Comparison of ENCODE assay signal across 1 cellular context in genomic region chr19:34136127-34136526, GRCh38.
TF ChIP-seq lines count a peak whose summit lies in the region.

No MANE protein-coding gene starts in this region.

TF ChIP-seq in A549, 52 proteins besides CTCF, POLR2A, EP300 and RAD21 (continued from another document):
- TF ChIP-seq EHF (CRISPR knock-in tag; IDR thresholded peaks at IDR 0.05), result no peak
- no peak for TF ChIP-seq BHLHE40 (IDR thresholded peaks at IDR 0.05; ENCODE audit: low read depth, low read length)
- TF ChIP-seq, protein P1, sequence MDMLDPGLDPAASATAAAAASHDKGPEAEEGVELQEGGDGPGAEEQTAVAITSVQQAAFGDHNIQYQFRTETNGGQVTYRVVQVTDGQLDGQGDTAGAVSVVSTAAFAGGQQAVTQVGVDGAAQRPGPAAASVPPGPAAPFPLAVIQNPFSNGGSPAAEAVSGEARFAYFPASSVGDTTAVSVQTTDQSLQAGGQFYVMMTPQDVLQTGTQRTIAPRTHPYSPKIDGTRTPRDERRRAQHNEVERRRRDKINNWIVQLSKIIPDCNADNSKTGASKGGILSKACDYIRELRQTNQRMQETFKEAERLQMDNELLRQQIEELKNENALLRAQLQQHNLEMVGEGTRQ (IDR thresholded peaks at IDR 0.05), result no peak
- TF ChIP-seq HOXA7 (CRISPR knock-in tag; IDR thresholded peaks at IDR 0.05), result no peak
- TF ChIP-seq, protein P2, sequence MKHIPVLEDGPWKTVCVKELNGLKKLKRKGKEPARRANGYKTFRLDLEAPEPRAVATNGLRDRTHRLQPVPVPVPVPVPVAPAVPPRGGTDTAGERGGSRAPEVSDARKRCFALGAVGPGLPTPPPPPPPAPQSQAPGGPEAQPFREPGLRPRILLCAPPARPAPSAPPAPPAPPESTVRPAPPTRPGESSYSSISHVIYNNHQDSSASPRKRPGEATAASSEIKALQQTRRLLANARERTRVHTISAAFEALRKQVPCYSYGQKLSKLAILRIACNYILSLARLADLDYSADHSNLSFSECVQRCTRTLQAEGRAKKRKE (CRISPR knock-in tag; IDR thresholded peaks at IDR 0.05; ENCODE audit: low read depth), result no peak
- no peak for TF ChIP-seq HEYL (CRISPR knock-in tag; IDR thresholded peaks at IDR 0.05)
